1 cellular context compared by ENCODE assay signal in the genomic region with DNA sequence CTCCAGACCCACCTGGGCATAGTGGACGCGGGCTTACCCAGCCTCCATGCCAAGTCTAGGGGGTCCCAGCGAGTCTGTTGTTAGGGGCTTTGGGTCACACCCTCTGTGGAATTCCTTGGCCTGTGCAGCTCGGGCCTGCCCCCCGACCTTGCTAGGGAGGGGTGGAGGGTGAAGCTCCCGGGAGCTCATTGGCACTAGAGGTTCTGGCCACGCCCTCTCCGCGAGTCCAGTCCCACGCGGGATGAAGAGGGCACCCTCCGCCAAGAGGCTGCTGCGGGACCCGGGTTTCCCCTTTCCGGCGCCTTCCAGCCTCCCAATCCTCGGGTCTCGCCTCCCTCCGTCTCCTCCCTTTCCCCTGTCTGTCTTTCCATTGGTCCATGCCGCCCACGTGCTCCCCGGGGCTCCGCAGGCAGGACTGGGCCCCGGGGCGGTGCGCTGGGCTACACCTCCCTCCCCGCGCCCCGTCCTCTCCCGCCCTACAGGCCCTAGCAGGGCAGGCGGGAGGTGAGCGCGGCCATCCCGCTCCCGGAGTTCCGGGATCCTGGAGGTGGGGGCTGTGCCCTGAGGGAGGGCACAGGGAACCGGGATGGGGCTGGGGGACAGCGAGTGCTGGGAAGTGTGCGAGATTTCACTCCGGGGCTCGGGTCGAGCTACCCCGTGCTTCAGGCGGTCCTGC.
TF ChIP-seq lines count a peak whose summit lies in the region.

No MANE protein-coding gene starts in this region.

TF ChIP-seq in HepG2, 621 proteins besides CTCF, POLR2A, EP300 and RAD21 (continued from another document and continues in another):
- TF ChIP-seq, protein P1, sequence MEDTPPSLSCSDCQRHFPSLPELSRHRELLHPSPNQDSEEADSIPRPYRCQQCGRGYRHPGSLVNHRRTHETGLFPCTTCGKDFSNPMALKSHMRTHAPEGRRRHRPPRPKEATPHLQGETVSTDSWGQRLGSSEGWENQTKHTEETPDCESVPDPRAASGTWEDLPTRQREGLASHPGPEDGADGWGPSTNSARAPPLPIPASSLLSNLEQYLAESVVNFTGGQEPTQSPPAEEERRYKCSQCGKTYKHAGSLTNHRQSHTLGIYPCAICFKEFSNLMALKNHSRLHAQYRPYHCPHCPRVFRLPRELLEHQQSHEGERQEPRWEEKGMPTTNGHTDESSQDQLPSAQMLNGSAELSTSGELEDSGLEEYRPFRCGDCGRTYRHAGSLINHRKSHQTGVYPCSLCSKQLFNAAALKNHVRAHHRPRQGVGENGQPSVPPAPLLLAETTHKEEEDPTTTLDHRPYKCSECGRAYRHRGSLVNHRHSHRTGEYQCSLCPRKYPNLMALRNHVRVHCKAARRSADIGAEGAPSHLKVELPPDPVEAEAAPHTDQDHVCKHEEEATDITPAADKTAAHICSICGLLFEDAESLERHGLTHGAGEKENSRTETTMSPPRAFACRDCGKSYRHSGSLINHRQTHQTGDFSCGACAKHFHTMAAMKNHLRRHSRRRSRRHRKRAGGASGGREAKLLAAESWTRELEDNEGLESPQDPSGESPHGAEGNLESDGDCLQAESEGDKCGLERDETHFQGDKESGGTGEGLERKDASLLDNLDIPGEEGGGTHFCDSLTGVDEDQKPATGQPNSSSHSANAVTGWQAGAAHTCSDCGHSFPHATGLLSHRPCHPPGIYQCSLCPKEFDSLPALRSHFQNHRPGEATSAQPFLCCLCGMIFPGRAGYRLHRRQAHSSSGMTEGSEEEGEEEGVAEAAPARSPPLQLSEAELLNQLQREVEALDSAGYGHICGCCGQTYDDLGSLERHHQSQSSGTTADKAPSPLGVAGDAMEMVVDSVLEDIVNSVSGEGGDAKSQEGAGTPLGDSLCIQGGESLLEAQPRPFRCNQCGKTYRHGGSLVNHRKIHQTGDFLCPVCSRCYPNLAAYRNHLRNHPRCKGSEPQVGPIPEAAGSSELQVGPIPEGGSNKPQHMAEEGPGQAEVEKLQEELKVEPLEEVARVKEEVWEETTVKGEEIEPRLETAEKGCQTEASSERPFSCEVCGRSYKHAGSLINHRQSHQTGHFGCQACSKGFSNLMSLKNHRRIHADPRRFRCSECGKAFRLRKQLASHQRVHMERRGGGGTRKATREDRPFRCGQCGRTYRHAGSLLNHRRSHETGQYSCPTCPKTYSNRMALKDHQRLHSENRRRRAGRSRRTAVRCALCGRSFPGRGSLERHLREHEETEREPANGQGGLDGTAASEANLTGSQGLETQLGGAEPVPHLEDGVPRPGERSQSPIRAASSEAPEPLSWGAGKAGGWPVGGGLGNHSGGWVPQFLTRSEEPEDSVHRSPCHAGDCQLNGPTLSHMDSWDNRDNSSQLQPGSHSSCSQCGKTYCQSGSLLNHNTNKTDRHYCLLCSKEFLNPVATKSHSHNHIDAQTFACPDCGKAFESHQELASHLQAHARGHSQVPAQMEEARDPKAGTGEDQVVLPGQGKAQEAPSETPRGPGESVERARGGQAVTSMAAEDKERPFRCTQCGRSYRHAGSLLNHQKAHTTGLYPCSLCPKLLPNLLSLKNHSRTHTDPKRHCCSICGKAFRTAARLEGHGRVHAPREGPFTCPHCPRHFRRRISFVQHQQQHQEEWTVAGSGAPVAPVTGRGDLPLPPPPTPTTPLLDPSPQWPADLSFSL (CRISPR knock-in tag; IDR thresholded peaks at IDR 0.05): no peak
- TF ChIP-seq, protein P2, sequence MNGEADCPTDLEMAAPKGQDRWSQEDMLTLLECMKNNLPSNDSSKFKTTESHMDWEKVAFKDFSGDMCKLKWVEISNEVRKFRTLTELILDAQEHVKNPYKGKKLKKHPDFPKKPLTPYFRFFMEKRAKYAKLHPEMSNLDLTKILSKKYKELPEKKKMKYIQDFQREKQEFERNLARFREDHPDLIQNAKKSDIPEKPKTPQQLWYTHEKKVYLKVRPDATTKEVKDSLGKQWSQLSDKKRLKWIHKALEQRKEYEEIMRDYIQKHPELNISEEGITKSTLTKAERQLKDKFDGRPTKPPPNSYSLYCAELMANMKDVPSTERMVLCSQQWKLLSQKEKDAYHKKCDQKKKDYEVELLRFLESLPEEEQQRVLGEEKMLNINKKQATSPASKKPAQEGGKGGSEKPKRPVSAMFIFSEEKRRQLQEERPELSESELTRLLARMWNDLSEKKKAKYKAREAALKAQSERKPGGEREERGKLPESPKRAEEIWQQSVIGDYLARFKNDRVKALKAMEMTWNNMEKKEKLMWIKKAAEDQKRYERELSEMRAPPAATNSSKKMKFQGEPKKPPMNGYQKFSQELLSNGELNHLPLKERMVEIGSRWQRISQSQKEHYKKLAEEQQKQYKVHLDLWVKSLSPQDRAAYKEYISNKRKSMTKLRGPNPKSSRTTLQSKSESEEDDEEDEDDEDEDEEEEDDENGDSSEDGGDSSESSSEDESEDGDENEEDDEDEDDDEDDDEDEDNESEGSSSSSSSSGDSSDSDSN (CRISPR knock-in tag; IDR thresholded peaks at IDR 0.05): peak; percentile 69
- TF ChIP-seq ESRRA (CRISPR knock-in tag; IDR thresholded peaks at IDR 0.05; ENCODE audit: low read depth) (no peak), MED13 (CRISPR knock-in tag; IDR thresholded peaks at IDR 0.05) (0 out of 2 replicates have a peak, but pooled peaks have one; percentile 49), XRCC5 (optimal IDR thresholded peaks at IDR 0.05; ENCODE audit: low read length) (peak; percentile 19), ZNF570 (CRISPR knock-in tag; IDR thresholded peaks at IDR 0.05; ENCODE audit: borderline replicate concordance) (no peak), HMG20A (CRISPR knock-in tag; IDR thresholded peaks at IDR 0.05; ENCODE audit: borderline replicate concordance) (no peak), ZNF737 (CRISPR knock-in tag; IDR thresholded peaks at IDR 0.05; ENCODE audit: borderline replicate concordance) (no peak), NR2F2 (IDR thresholded peaks at IDR 0.05; ENCODE audit: borderline replicate concordance, low read depth) (no peak), ZNF367 (CRISPR knock-in tag; IDR thresholded peaks at IDR 0.05; ENCODE audit: borderline replicate concordance) (no peak), ZNF383 (CRISPR knock-in tag; IDR thresholded peaks at IDR 0.05; ENCODE audit: borderline replicate concordance) (no peak), REL (CRISPR knock-in tag; conservative IDR thresholded peaks at IDR 0.05) (no peak), SKI (IDR thresholded peaks at IDR 0.05; ENCODE audit: partially characterized antibody) (no peak), ELF1 (CRISPR knock-in tag; IDR thresholded peaks at IDR 0.05) (peak; percentile 59; the same call in 1 of the 2 replicates), ARNT2 (CRISPR knock-in tag; IDR thresholded peaks at IDR 0.05; ENCODE audit: low read depth) (0 out of 2 replicates have a peak, but pooled peaks have one; percentile 7), TMF1 (CRISPR knock-in tag; IDR thresholded peaks at IDR 0.05; ENCODE audit: low read depth) (0 out of 2 replicates have a peak, but pooled peaks have one; percentile 39)
- TF ChIP-seq, protein P3, sequence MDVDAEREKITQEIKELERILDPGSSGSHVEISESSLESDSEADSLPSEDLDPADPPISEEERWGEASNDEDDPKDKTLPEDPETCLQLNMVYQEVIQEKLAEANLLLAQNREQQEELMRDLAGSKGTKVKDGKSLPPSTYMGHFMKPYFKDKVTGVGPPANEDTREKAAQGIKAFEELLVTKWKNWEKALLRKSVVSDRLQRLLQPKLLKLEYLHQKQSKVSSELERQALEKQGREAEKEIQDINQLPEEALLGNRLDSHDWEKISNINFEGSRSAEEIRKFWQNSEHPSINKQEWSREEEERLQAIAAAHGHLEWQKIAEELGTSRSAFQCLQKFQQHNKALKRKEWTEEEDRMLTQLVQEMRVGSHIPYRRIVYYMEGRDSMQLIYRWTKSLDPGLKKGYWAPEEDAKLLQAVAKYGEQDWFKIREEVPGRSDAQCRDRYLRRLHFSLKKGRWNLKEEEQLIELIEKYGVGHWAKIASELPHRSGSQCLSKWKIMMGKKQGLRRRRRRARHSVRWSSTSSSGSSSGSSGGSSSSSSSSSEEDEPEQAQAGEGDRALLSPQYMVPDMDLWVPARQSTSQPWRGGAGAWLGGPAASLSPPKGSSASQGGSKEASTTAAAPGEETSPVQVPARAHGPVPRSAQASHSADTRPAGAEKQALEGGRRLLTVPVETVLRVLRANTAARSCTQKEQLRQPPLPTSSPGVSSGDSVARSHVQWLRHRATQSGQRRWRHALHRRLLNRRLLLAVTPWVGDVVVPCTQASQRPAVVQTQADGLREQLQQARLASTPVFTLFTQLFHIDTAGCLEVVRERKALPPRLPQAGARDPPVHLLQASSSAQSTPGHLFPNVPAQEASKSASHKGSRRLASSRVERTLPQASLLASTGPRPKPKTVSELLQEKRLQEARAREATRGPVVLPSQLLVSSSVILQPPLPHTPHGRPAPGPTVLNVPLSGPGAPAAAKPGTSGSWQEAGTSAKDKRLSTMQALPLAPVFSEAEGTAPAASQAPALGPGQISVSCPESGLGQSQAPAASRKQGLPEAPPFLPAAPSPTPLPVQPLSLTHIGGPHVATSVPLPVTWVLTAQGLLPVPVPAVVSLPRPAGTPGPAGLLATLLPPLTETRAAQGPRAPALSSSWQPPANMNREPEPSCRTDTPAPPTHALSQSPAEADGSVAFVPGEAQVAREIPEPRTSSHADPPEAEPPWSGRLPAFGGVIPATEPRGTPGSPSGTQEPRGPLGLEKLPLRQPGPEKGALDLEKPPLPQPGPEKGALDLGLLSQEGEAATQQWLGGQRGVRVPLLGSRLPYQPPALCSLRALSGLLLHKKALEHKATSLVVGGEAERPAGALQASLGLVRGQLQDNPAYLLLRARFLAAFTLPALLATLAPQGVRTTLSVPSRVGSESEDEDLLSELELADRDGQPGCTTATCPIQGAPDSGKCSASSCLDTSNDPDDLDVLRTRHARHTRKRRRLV (CRISPR knock-in tag; IDR thresholded peaks at IDR 0.05): no peak; the same call in 1 of the 2 replicates
- TF ChIP-seq, protein P4, sequence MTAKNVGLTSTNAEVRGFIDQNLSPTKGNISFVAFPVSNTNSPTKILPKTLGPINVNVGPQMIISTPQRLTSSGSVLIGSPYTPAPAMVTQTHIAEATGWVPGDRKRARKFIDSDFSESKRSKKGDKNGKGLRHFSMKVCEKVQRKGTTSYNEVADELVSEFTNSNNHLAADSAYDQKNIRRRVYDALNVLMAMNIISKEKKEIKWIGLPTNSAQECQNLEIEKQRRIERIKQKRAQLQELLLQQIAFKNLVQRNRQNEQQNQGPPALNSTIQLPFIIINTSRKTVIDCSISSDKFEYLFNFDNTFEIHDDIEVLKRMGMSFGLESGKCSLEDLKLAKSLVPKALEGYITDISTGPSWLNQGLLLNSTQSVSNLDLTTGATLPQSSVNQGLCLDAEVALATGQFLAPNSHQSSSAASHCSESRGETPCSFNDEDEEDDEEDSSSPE (CRISPR knock-in tag; IDR thresholded peaks at IDR 0.05): peak; percentile 88
- TF ChIP-seq, protein P5, sequence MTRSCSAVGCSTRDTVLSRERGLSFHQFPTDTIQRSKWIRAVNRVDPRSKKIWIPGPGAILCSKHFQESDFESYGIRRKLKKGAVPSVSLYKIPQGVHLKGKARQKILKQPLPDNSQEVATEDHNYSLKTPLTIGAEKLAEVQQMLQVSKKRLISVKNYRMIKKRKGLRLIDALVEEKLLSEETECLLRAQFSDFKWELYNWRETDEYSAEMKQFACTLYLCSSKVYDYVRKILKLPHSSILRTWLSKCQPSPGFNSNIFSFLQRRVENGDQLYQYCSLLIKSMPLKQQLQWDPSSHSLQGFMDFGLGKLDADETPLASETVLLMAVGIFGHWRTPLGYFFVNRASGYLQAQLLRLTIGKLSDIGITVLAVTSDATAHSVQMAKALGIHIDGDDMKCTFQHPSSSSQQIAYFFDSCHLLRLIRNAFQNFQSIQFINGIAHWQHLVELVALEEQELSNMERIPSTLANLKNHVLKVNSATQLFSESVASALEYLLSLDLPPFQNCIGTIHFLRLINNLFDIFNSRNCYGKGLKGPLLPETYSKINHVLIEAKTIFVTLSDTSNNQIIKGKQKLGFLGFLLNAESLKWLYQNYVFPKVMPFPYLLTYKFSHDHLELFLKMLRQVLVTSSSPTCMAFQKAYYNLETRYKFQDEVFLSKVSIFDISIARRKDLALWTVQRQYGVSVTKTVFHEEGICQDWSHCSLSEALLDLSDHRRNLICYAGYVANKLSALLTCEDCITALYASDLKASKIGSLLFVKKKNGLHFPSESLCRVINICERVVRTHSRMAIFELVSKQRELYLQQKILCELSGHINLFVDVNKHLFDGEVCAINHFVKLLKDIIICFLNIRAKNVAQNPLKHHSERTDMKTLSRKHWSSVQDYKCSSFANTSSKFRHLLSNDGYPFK (CRISPR knock-in tag; IDR thresholded peaks at IDR 0.05; ENCODE audit: borderline replicate concordance): peak; percentile 11; the same call in 1 of the 2 replicates
- TF ChIP-seq, protein P6, sequence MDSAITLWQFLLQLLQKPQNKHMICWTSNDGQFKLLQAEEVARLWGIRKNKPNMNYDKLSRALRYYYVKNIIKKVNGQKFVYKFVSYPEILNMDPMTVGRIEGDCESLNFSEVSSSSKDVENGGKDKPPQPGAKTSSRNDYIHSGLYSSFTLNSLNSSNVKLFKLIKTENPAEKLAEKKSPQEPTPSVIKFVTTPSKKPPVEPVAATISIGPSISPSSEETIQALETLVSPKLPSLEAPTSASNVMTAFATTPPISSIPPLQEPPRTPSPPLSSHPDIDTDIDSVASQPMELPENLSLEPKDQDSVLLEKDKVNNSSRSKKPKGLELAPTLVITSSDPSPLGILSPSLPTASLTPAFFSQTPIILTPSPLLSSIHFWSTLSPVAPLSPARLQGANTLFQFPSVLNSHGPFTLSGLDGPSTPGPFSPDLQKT (CRISPR knock-in tag; IDR thresholded peaks at IDR 0.05; ENCODE audit: borderline replicate concordance): no peak
- TF ChIP-seq, protein P7, sequence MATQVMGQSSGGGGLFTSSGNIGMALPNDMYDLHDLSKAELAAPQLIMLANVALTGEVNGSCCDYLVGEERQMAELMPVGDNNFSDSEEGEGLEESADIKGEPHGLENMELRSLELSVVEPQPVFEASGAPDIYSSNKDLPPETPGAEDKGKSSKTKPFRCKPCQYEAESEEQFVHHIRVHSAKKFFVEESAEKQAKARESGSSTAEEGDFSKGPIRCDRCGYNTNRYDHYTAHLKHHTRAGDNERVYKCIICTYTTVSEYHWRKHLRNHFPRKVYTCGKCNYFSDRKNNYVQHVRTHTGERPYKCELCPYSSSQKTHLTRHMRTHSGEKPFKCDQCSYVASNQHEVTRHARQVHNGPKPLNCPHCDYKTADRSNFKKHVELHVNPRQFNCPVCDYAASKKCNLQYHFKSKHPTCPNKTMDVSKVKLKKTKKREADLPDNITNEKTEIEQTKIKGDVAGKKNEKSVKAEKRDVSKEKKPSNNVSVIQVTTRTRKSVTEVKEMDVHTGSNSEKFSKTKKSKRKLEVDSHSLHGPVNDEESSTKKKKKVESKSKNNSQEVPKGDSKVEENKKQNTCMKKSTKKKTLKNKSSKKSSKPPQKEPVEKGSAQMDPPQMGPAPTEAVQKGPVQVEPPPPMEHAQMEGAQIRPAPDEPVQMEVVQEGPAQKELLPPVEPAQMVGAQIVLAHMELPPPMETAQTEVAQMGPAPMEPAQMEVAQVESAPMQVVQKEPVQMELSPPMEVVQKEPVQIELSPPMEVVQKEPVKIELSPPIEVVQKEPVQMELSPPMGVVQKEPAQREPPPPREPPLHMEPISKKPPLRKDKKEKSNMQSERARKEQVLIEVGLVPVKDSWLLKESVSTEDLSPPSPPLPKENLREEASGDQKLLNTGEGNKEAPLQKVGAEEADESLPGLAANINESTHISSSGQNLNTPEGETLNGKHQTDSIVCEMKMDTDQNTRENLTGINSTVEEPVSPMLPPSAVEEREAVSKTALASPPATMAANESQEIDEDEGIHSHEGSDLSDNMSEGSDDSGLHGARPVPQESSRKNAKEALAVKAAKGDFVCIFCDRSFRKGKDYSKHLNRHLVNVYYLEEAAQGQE (IDR thresholded peaks at IDR 0.05; ENCODE audit: borderline replicate concordance in 1 of 2, low read depth in 1 of 2, low read length in 2 of 2): no peak
- TF ChIP-seq, protein P8, sequence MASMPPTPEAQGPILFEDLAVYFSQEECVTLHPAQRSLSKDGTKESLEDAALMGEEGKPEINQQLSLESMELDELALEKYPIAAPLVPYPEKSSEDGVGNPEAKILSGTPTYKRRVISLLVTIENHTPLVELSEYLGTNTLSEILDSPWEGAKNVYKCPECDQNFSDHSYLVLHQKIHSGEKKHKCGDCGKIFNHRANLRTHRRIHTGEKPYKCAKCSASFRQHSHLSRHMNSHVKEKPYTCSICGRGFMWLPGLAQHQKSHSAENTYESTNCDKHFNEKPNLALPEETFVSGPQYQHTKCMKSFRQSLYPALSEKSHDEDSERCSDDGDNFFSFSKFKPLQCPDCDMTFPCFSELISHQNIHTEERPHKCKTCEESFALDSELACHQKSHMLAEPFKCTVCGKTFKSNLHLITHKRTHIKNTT (CRISPR knock-in tag; IDR thresholded peaks at IDR 0.05): no peak
